18 cellular contexts compared by ENCODE assay signal in the genomic region with DNA sequence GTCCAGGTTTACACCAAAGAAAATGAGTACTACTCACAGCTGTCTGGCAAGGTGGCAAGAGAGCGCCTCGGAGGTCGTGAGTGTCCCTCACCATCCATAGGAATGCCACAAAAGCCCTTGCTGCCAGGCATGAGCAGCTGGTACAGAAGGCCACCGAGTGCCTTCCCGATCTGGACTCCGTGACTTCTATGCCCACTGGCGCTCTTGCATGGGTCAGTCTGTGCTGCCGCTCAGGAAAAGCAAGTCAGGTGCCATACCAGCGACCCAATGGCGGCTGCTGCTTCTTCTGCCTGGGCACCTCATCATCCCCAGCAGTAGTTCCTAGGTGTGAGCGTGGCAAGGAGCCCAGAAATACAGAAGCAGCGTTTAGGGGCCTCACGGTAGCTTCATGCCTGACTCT. TPM values are rescaled to one million over a fixed set of nuclear protein-coding genes. Genes with fewer than 3 reads are reported as not detected.
A peak's percentile ranks its signal among the peaks of the same experiment; 100 is the strongest.
DNase-seq lines count a peak whose midpoint lies in the region; ATAC-seq, FAIRE-seq and TF ChIP-seq lines count a peak whose summit lies in the region.
"Had no signal": no experiment of that assay in that cellular context is flagged by ENCODE, and none has a peak within 500 bp of the region (broad histone marks: within the 10 kb centered on the region; RNA-seq: fewer than 3 reads in every experiment).

No MANE protein-coding gene starts in this region.

- no peaks in the 10 kb centered on the region for H3K27me3 ChIP-seq in BLaER1 treated with 17β-estradiol and CSF1 and Interleukin-3, amounts not matched to agents 10 nM and 100 nM
- H3K27me3 ChIP-seq in K562 (ENCODE audit: control insufficient read depth in 2 of 2, insufficient read depth in 2 of 2, low read length in 2 of 2) (peaks cover 0 to 22% of the 10 kb centered on the region in 2 experiments; a peak in 3 of 5 replicates), neuronal stem cell (ENCODE audit: control insufficient read depth in 3 of 3, insufficient read depth in 3 of 3, low read depth in 1 of 3, low read length in 3 of 3) (peaks cover 0 to 3% (median 0%) of the 10 kb centered on the region in 3 experiments)

- H2BK120ac ChIP-seq in neuronal stem cell (ENCODE audit: low read depth, low read length): peak overlapping the region; percentile 89

- H2AK5ac ChIP-seq in neuronal stem cell (ENCODE audit: low read depth, low read length): peak overlapping the region; percentile 54

- peak overlapping the region; percentile 68 for H3K18ac ChIP-seq in neuronal stem cell (ENCODE audit: low read length)

- H3K14ac ChIP-seq in neuronal stem cell (ENCODE audit: low read length): no peak overlapping the region

- H3K4me1 Mint-ChIP-seq in CD14-positive monocyte (peaks cover 55% of the 10 kb centered on the region), T-helper 17 cell (peaks cover 7% of the 10 kb centered on the region)

- TF ChIP-seq RAD21 in K562 (CRISPR knock-in tag; conservative IDR thresholded peaks at IDR 0.05 in 1 of 2, IDR thresholded peaks at IDR 0.05 in 1 of 2): no peak

- no peak overlapping the region for H3K23ac ChIP-seq in neuronal stem cell (ENCODE audit: low read depth, low read length, poor library complexity)

- peaks cover 0 to 51% (median 0%) of the 10 kb centered on the region in 11 experiments; a peak in 8 of 22 replicates for H3K36me3 ChIP-seq in BLaER1 treated with 17β-estradiol and CSF1 and Interleukin-3, amounts not matched to agents 10 nM and 100 nM
- H3K36me3 ChIP-seq in K562 (ENCODE audit: control insufficient read depth, insufficient read depth, low read length): no peaks in the 10 kb centered on the region
- no peaks in the 10 kb centered on the region for H3K36me3 ChIP-seq in neuronal stem cell (replicated peaks in 1 of 2; ENCODE audit: control insufficient read depth in 2 of 2, insufficient read depth in 2 of 2, low read length in 2 of 2)

- WGBS in K562 (ENCODE audit: insufficient coverage, low coverage, missing lambda C conversion rate): 41% methylated on average over 13 of the region's 13 CpGs
- WGBS in neuronal stem cell (ENCODE audit: extremely low coverage in 2 of 2, insufficient read length in 2 of 2, insufficient replicate concordance in 1 of 2), 2 donors: no CpG with 5 or more reads among the region's 13 CpGs

- peaks cover 16 to 60% (median 40%) of the 10 kb centered on the region in 10 experiments for H3K4me1 ChIP-seq in BLaER1 treated with 17β-estradiol and CSF1 and Interleukin-3, amounts not matched to agents 10 nM and 100 nM
- H3K4me1 ChIP-seq in K562 (replicated peaks in 1 of 2; ENCODE audit: control insufficient read depth in 2 of 2, insufficient read depth in 2 of 2, low read length in 2 of 2) (peaks cover 0 to 4% of the 10 kb centered on the region in 2 experiments; a peak in 1 of 5 replicates), neuronal stem cell (ENCODE audit: control insufficient read depth in 2 of 2, insufficient read depth in 1 of 2, low read depth in 1 of 2, low read length in 2 of 2) (peaks cover 0 to 3% of the 10 kb centered on the region in 2 donors)

- H3K4me2 ChIP-seq in BLaER1 treated with 17β-estradiol and CSF1 and Interleukin-3, amounts not matched to agents 10 nM and 100 nM: peak overlapping the region in 6 of 11 experiments; percentile 44 to 95 (median 92); a peak in 10 of 22 replicates
- H3K4me2 ChIP-seq in K562 (ENCODE audit: insufficient read depth, low read length): no peak overlapping the region
- no peak overlapping the region for H3K4me2 ChIP-seq in neuronal stem cell (ENCODE audit: insufficient read depth, low read length, poor library complexity, severe bottlenecking)

- no peak overlapping the region for H2BK15ac ChIP-seq in neuronal stem cell (ENCODE audit: low read length)

- no TSS peak for BruUV-seq in K562 (replicated peaks; lab: Mats Ljungman, UMichigan)

- no peak for FAIRE-seq in K562 (lab: Jason Lieb, UNC)
- FAIRE-seq: D721Med, GM12892, H1 had no signal

- TF ChIP-seq POLR2A in K562 (conservative IDR thresholded peaks at IDR 0.05): no peak

- no peak overlapping the region for H3K9ac ChIP-seq in BLaER1 treated with 17β-estradiol and CSF1 and Interleukin-3, amounts not matched to agents 10 nM and 100 nM
- H3K9ac ChIP-seq in K562 (ENCODE audit: insufficient read depth in 1 of 2, low read depth in 2 of 2, low read length in 2 of 2): no peak overlapping the region
- no peak overlapping the region for H3K9ac ChIP-seq in neuronal stem cell (ENCODE audit: low read depth, low read length, poor library complexity)

- H3K27ac Mint-ChIP-seq in CD14-positive monocyte: peak overlapping the region in 5 of 7 donors; percentile 11 to 46 (median 33)
- H3K27ac Mint-ChIP-seq in T-helper 17 cell: no peak overlapping the region
- H3K27ac Mint-ChIP-seq: CD4-positive, alpha-beta T cell had no signal

- peaks cover 0 to 18% (median 8%) of the 10 kb centered on the region in 7 donors for H3K9me3 Mint-ChIP-seq in CD14-positive monocyte

- ATAC-seq in K562 (no peak), T-helper 17 cell (no peak), HG02763 (IDR thresholded peaks at IDR 0.05; ENCODE audit: unreplicated experiment) (no peak)

- no peaks in the 10 kb centered on the region for H3K79me2 ChIP-seq in K562 (ENCODE audit: control insufficient read depth, insufficient read depth, low read length)

- H2BK5ac ChIP-seq in neuronal stem cell (ENCODE audit: low read length): no peak overlapping the region

- H4K91ac ChIP-seq in neuronal stem cell (ENCODE audit: low read depth, low read length, poor library complexity): peak overlapping the region; percentile 35

- H3K4me3 ChIP-seq in BLaER1 treated with 17β-estradiol and CSF1 and Interleukin-3, amounts not matched to agents 10 nM and 100 nM: no peak overlapping the region
- H3K4me3 ChIP-seq in K562: no peak overlapping the region
- no peak overlapping the region for H3K4me3 ChIP-seq in neuronal stem cell (ENCODE audit: low read length in 2 of 2)

- H3K4ac ChIP-seq in neuronal stem cell (ENCODE audit: low read length): no peak overlapping the region

- peak overlapping the region in 5 of 11 experiments; percentile 4 to 80 (median 23); a peak in 6 of 22 replicates for H3K27ac ChIP-seq in BLaER1 treated with 17β-estradiol and CSF1 and Interleukin-3, amounts not matched to agents 10 nM and 100 nM
- H3K27ac ChIP-seq in K562 (ENCODE audit: extremely low read depth, low read depth, low read length) (no peak overlapping the region), neuronal stem cell (replicated peaks; ENCODE audit: low read length) (no peak overlapping the region)
- H3K27ac ChIP-seq: C4-2B had no signal

- H4K8ac ChIP-seq in neuronal stem cell (ENCODE audit: low read depth, low read length): no peak overlapping the region

- no peaks in the 10 kb centered on the region for H3K9me1 ChIP-seq in K562 (ENCODE audit: control insufficient read depth, insufficient read depth, low read length)

- no peak overlapping the region for H2BK12ac ChIP-seq in neuronal stem cell (ENCODE audit: low read length)

- in situ Hi-C loops in K562 (cut with MboI): no loop called here

- no peak for DNase-seq in CD14-positive monocyte (ENCODE audit: low spot score)
- no peak for DNase-seq in K562 (ENCODE audit: extremely low read depth in 1 of 4, low spot score in 3 of 4)
- DNase-seq in neuronal stem cell (ENCODE audit: low spot score): no peak
- no peak for DNase-seq in T-helper 17 cell
- no peak for DNase-seq in GDM1 (lab: John Stamatoyannopoulos, UW)
- DNase-seq: CD4-positive, alpha-beta T cell; CD8-positive, alpha-beta memory T cell; DMS 273 treated with DMSO at 0.1 percent for 48 hours; DMS79; H7; HCEC 1CT had no signal

- peaks cover 0 to 49% (median 15%) of the 10 kb centered on the region in 11 experiments; a peak in 17 of 22 replicates for H3K9me3 ChIP-seq in BLaER1 treated with 17β-estradiol and CSF1 and Interleukin-3, amounts not matched to agents 10 nM and 100 nM (replicated peaks in 1 of 11)
- no peaks in the 10 kb centered on the region for H3K9me3 ChIP-seq in K562 (replicated peaks; ENCODE audit: control insufficient read depth, insufficient read depth, low read depth, low read length)
- H3K9me3 ChIP-seq in neuronal stem cell (replicated peaks in 1 of 2; ENCODE audit: control insufficient read depth in 2 of 2, insufficient read depth in 1 of 2, low read depth in 1 of 2, low read length in 2 of 2): no peaks in the 10 kb centered on the region
- no peaks in the 10 kb centered on the region for H3K9me3 ChIP-seq in T-helper 17 cell (ENCODE audit: control insufficient read depth, low read length, poor library complexity, severe bottlenecking)

- H4K20me1 ChIP-seq in BLaER1 treated with 17β-estradiol and CSF1 and Interleukin-3, amounts not matched to agents 10 nM and 100 nM: peaks cover 0 to 56% (median 0%) of the 10 kb centered on the region in 11 experiments; a peak in 4 of 22 replicates
- no peaks in the 10 kb centered on the region for H4K20me1 ChIP-seq in K562 (replicated peaks; ENCODE audit: control insufficient read depth, insufficient read depth, low read length)

- H3K36me3 Mint-ChIP-seq in CD14-positive monocyte: peaks cover 66 to 68% of the 10 kb centered on the region in 2 donors
- H3K36me3 Mint-ChIP-seq in T-helper 17 cell (ENCODE audit: low read depth): peaks cover 5% of the 10 kb centered on the region

- H2AFZ ChIP-seq in K562 (ENCODE audit: low read depth, low read length): 0 out of 2 replicates have a peak overlapping the region, but pooled peaks have one; percentile 21
- H2AFZ ChIP-seq in neuronal stem cell (ENCODE audit: low read length): no peak overlapping the region

- H3K79me1 ChIP-seq in neuronal stem cell (ENCODE audit: low read depth, low read length): no peaks in the 10 kb centered on the region

- TF ChIP-seq CTCF in CD14-positive monocyte (IDR thresholded peaks at IDR 0.05) (no peak), K562 (IDR thresholded peaks at IDR 0.05 in 2 of 3, conservative IDR thresholded peaks at IDR 0.05 in 1 of 3; ENCODE audit: insufficient read depth in 2 of 3, low read depth in 1 of 3, low read length in 3 of 3) (no peak)

- TF ChIP-seq EP300 in K562 (IDR thresholded peaks at IDR 0.05; ENCODE audit: low read length): no peak

- CTCF ChIA-PET in K562 (lab: Yijun Ruan, JAX; ENCODE audit: low intra/inter-chr PET ratio): no interaction called here

- H3K4me3 Mint-ChIP-seq in CD14-positive monocyte: no peak overlapping the region
- H3K4me3 Mint-ChIP-seq in T-helper 17 cell: no peak overlapping the region
- H3K4me3 Mint-ChIP-seq: CD4-positive, alpha-beta T cell; CD8-positive, alpha-beta memory T cell had no signal

- H3K27me3 Mint-ChIP-seq in CD14-positive monocyte (ENCODE audit: low read depth in 3 of 3) (peaks cover 0 to 3% (median 1%) of the 10 kb centered on the region in 3 donors), T-helper 17 cell (no peaks in the 10 kb centered on the region)
- H3K27me3 Mint-ChIP-seq: CD4-positive, alpha-beta T cell had no signal

- POLR2A ChIA-PET in K562 (lab: Yijun Ruan, JAX): interaction anchor here (0.6 to 1.4 kb wide), 4 partner anchors 10 to 86 kb away, joined by 3 to 4 read pairs (median 3); no protein-coding TSS in a partner anchor

- intact Hi-C loops in CD14-positive monocyte (cut with micrococcal nuclease) (no loop called here), K562 (cut with micrococcal nuclease) (no loop called here)

RNA-seq across cellular contexts. Expression of a gene that starts 11.7 kb away (rescaled TPM):
- polyA plus RNA-seq in CD14-positive monocyte (100 to 1,000 TPM; 289 to 298 TPM), K562 (2011; rRNA removed) (6.8 and 8.3 TPM in 2 replicates), K562 (2014; fragmentation: Illumina TruSeq; extraction: Trizol) (2.0 and 2.2 TPM in 2 replicates), K562 (2014; fragmentation: Nextera tagmentation; extraction: Ambion mirVana) (1 to 10 TPM; 1.1 to 1.2 TPM), K562 (2014; rRNA removed) (2.4 and 3.7 TPM in 2 replicates)
- 6.1 and 7.4 TPM in 2 replicates for total RNA-seq in K562 (2011; cell fraction: chromatin; rRNA removed; ENCODE audit: low replicate concordance)
- total RNA-seq in K562 (2011; cell fraction: nucleolus; rRNA removed): 3.2 and 6.0 TPM in 2 replicates
- total RNA-seq in K562 (2011; cell fraction: nucleoplasm; rRNA removed): 4.2 and 10.6 TPM in 2 replicates
- total RNA-seq in K562 (2014; rRNA removed) (1.5 and 1.7 TPM in 2 replicates), K562 (2014; rRNA removed; fragmentation: Illumina TruSeq; extraction: Trizol) (1.3 and 2.5 TPM in 2 replicates), K562 (2015; rRNA removed; fragmentation: Illumina TruSeq; extraction: Trizol) (2.6 and 2.9 TPM in 2 replicates), K562 (2021) (1.9 and 2.7 TPM in 2 replicates), T-helper 17 cell (10 to 100 TPM; 19.6 to 20.9 TPM)
- polyA plus RNA-seq in K562 (2011; cell fraction: cytosol; rRNA removed): 3.7 and 8.3 TPM in 2 replicates
- polyA plus RNA-seq in K562 (2011; cell fraction: nucleus; rRNA removed): 10.0 and 17.3 TPM in 2 replicates
- polyA plus RNA-seq in K562 (2012): 2.7 and 4.5 TPM in 2 replicates
- polyA minus RNA-seq in K562 (2011; rRNA and poly(A)+ RNA removed): 3.8 and 6.3 TPM in 2 replicates
- polyA minus RNA-seq in K562 (2011; cell fraction: cytosol; rRNA and poly(A)+ RNA removed): 1.6 and 3.1 TPM in 2 replicates
- 4.4 and 4.6 TPM in 2 replicates for polyA minus RNA-seq in K562 (2011; cell fraction: nucleus; rRNA and poly(A)+ RNA removed)
- polyA plus RNA-seq in neuronal stem cell (2013, experiment 1 of 2): 3.9 TPM
- 3.3 TPM for polyA plus RNA-seq in neuronal stem cell (2013, experiment 2 of 2)
- total RNA-seq: G401 had no signal

Comparison
In these comparisons a context has a peak if more than half of its experiments do, and no peak if none do; other contexts are left out.
1. H3K4me2 ChIP-seq: peak in BLaER1 treated with 17β-estradiol and CSF1 and Interleukin-3, amounts not matched to agents 10 nM and 100 nM (6 of 11); none in K562 (single experiment) and neuronal stem cell (single experiment).